ENCODE assay signal across 11 cellular contexts in genomic region chr20:14712302-14712739, GRCh38.
DNase-seq lines count a peak whose midpoint lies in the region; ATAC-seq lines count a peak whose summit lies in the region.
"Had no signal": no experiment of that assay in that cellular context is flagged by ENCODE, and none has a peak within 500 bp of the region (broad histone marks: within the 10 kb centered on the region; RNA-seq: fewer than 3 reads in every experiment).

No MANE protein-coding gene starts in this region.

- in situ Hi-C loops in T47D (cut with HindIII; ENCODE audit: low pct_unique_long_range_greater_than_20kb, low sequenced_read_pairs) = no loop called here

- ATAC-seq in GM21576 (IDR thresholded peaks at IDR 0.05; ENCODE audit: unreplicated experiment) (no peak), GM18858 (IDR thresholded peaks at IDR 0.05; ENCODE audit: unreplicated experiment) (no peak), GM21825 (IDR thresholded peaks at IDR 0.05; ENCODE audit: unreplicated experiment) (no peak)

- peak; percentile 33 for DNase-seq in SIG-M5 treated with dmso at 0.1 percent for 504 hours (lab: John Stamatoyannopoulos, UW; ENCODE audit: unreplicated experiment)
- no peak for DNase-seq in SIG-M5 (lab: John Stamatoyannopoulos, UW)
- DNase-seq in T47D (ENCODE audit: low read depth in 1 of 2, low spot score in 1 of 2) = peak; percentile 3 to 25
- DNase-seq in kidney tubule cell (ENCODE audit: low spot score) = peak; percentile 89
- DNase-seq in stimulated activated CD4-positive, alpha-beta T cell treated with anti-CD3 and anti-CD28 coated beads, Interleukin-2, amount 100 ng/mL, for 48 hours = no peak
- DNase-seq: hypothalamus, NCI-H146, SJCRH30 had no signal

Comparison
In these comparisons a context has a peak if more than half of its experiments do, and no peak if none do; other contexts are left out.
1. DNase-seq: peak in SIG-M5 treated with dmso at 0.1 percent for 504 hours (single experiment), T47D (2 of 2) and kidney tubule cell (single experiment); none in SIG-M5 (single experiment) and stimulated activated CD4-positive, alpha-beta T cell treated with anti-CD3 and anti-CD28 coated beads, Interleukin-2, amount 100 ng/mL, for 48 hours (0 of 2).